Comparison of ENCODE assay signal across 9 cellular contexts in genomic region chr16:24980077-24980793, GRCh38. TPM values are rescaled to one million over a fixed set of nuclear protein-coding genes. Genes with fewer than 3 reads are reported as not detected.
DNase-seq lines count a peak whose midpoint lies in the region; ATAC-seq and TF ChIP-seq lines count a peak whose summit lies in the region.
"Had no signal": no experiment of that assay in that cellular context is flagged by ENCODE, and none has a peak within 500 bp of the region (broad histone marks: within the 10 kb centered on the region; RNA-seq: fewer than 3 reads in every experiment).

No MANE protein-coding gene starts in this region.

- peaks cover 0 to 33% (median 20%) of the 10 kb centered on the region in 9 donors for H3K36me3 ChIP-seq in heart left ventricle
- H3K36me3 ChIP-seq in fibroblast of lung (ENCODE audit: control insufficient read depth, insufficient read depth, low read length): peaks cover 10% of the 10 kb centered on the region
- peaks cover 4 to 21% (median 5%) of the 10 kb centered on the region in 4 donors for H3K36me3 ChIP-seq in upper lobe of left lung

- no peak for TF ChIP-seq EP300 in upper lobe of left lung (IDR thresholded peaks at IDR 0.05)

- peak overlapping the region; percentile 1 for H3K9ac ChIP-seq in fibroblast of lung (ENCODE audit: insufficient read depth, low read length)

- no peaks in the 10 kb centered on the region for H3K27me3 ChIP-seq in heart left ventricle
- no peaks in the 10 kb centered on the region for H3K27me3 ChIP-seq in fibroblast of lung (ENCODE audit: control insufficient read depth, insufficient read depth, low read length)
- no peaks in the 10 kb centered on the region for H3K27me3 ChIP-seq in upper lobe of left lung

- no peaks in the 10 kb centered on the region for H3K9me3 ChIP-seq in heart left ventricle
- no peaks in the 10 kb centered on the region for H3K9me3 ChIP-seq in fibroblast of lung (ENCODE audit: control insufficient read depth, insufficient read depth, low read depth, low read length)
- no peaks in the 10 kb centered on the region for H3K9me3 ChIP-seq in upper lobe of left lung

- no peaks in the 10 kb centered on the region for H4K20me1 ChIP-seq in fibroblast of lung (ENCODE audit: control insufficient read depth, extremely low read depth, insufficient read depth, low read length)

- DNase-seq in heart left ventricle (peak in 1 of 5 donors; percentile 53), cardiac septum (ENCODE audit: low spot score) (no peak), fibroblast of lung (ENCODE audit: low read depth in 2 of 2) (peak in 1 of 2 donors; percentile 37), upper lobe of left lung (no peak), NCI-H2081 treated with DMSO at 0.1 percent for 48 hours (lab: John Stamatoyannopoulos, UW) (no peak), NCI-H510A (lab: John Stamatoyannopoulos, UW) (no peak)
- no peak for DNase-seq in effector CD8-positive, alpha-beta T cell (lab: John Stamatoyannopoulos, UW)
- DNase-seq: DND-41 had no signal

- WGBS in heart left ventricle, 4 donors: 56 to 70% (median 64%) methylated on average over 8 of the region's 8 CpGs
- 66 to 80% methylated on average over 8 of the region's 8 CpGs for WGBS in upper lobe of left lung, 2 donors

- peaks cover 81% of the 10 kb centered on the region for H3K79me2 ChIP-seq in fibroblast of lung (ENCODE audit: control insufficient read depth, insufficient read depth, low read length)

- intact Hi-C loops in heart left ventricle (cut with DNase I): no loop called here
- intact Hi-C loops in cardiac septum (cut with DNase I): no loop called here

- H3K4me3 ChIP-seq in heart left ventricle (peak overlapping the region in 5 of 12 donors; percentile 26 to 38 (median 33)), fibroblast of lung (replicated peaks in 1 of 4; ENCODE audit: control extremely low read depth in 1 of 4, insufficient read depth in 1 of 4, low read depth in 3 of 4, low read length in 4 of 4) (no peak overlapping the region), upper lobe of left lung (peak overlapping the region in 2 of 4 donors; percentile 10 to 18)

- H2AFZ ChIP-seq in fibroblast of lung (ENCODE audit: low read length): no peak overlapping the region

- H3K27ac ChIP-seq in heart left ventricle (peak overlapping the region; percentile 39 to 83 (median 70)), fibroblast of lung (ENCODE audit: insufficient read depth, low read length) (peak overlapping the region; percentile 73), upper lobe of left lung (peak overlapping the region; percentile 21 to 81 (median 71))

- TF ChIP-seq CTCF in heart left ventricle (IDR thresholded peaks at IDR 0.05) (no peak), fibroblast of lung (conservative IDR thresholded peaks at IDR 0.05 in 1 of 2, IDR thresholded peaks at IDR 0.05 in 1 of 2; ENCODE audit: low read depth in 1 of 2, low read length in 2 of 2) (no peak), upper lobe of left lung (IDR thresholded peaks at IDR 0.05) (no peak)

- H3K4me1 ChIP-seq in heart left ventricle (peaks cover 13 to 92% (median 73%) of the 10 kb centered on the region in 12 donors), fibroblast of lung (ENCODE audit: control insufficient read depth, extremely low read depth, insufficient read depth, low read length) (peaks cover 33% of the 10 kb centered on the region), upper lobe of left lung (peaks cover 15 to 46% (median 40%) of the 10 kb centered on the region in 4 donors)

- no peak for TF ChIP-seq POLR2A in heart left ventricle (IDR thresholded peaks at IDR 0.05)
- no peak for TF ChIP-seq POLR2A in upper lobe of left lung (IDR thresholded peaks at IDR 0.05)

- no peak overlapping the region for H3K4me2 ChIP-seq in fibroblast of lung (ENCODE audit: extremely low read depth, insufficient read depth, low read length)

- ATAC-seq in heart left ventricle (peak in 3 of 4 donors; percentile 10 to 66 (median 13)), HG03439 (IDR thresholded peaks at IDR 0.05; ENCODE audit: unreplicated experiment) (peak; percentile 45), upper lobe of left lung (ENCODE audit: low FRiP score in 2 of 2) (peak in 1 of 2 donors; percentile 59)

RNA-seq across cellular contexts. Expression of gene ARHGAP17, which starts 34.9 kb away (rescaled TPM):
- 100 to 1,000 TPM in 1 of 9 donors, 10 to 100 TPM in 8; 26.3 to 105 (median 70.4) TPM for total RNA-seq in heart left ventricle
- 10 to 100 TPM; 35.1 to 38.2 TPM for polyA plus RNA-seq in heart left ventricle
- total RNA-seq in cardiac septum: 66.2 TPM
- 24.7 and 43.4 TPM in 2 replicates for total RNA-seq in fibroblast of lung
- 60.0 and 61.6 TPM in 2 replicates for polyA plus RNA-seq in fibroblast of lung
- polyA plus RNA-seq in fibroblast of lung (2012): 90.7 and 110 TPM in 2 replicates
- polyA minus RNA-seq in fibroblast of lung (ENCODE audit: low replicate concordance): 91.7 and 92.6 TPM in 2 replicates
- total RNA-seq in upper lobe of left lung: 10 to 100 TPM; 45.1 to 86.6 (median 54.6) TPM
